In the genomic region with DNA sequence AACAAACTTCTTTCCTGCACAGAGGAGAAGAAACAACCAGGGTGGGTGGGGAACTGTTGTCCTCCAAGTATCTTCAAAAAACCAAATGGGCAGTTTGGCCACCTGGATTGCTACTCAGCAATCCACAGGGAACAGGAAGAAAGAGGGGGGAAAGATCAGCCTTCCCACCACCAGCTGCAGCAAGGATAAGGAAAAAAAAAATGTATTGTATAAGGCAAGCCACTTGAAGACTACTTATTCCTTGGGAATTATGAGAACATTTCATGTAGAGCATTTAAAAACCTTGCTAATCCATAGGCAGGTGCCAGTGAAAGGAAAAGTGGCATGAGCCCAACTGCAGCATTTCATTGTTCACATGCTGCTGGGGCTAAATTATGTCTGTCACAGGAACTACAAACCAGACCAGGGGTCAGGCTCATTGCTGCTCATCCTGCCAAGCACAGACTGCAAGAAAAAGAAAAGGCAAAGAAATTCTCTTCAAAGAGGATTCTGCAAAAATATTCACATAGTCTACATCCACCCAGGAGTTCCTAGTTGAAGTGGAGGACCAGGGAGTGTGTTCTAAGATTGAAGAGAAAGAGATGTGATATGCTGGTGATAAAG, we compare ENCODE assay signal across 8 cellular contexts. TPM values are rescaled to one million over a fixed set of nuclear protein-coding genes. Genes with fewer than 3 reads are reported as not detected.
DNase-seq lines count a peak whose midpoint lies in the region; ATAC-seq and TF ChIP-seq lines count a peak whose summit lies in the region.

No MANE protein-coding gene starts in this region.

- CTCF ChIA-PET in PC-3 (lab: Charles Lee): interaction anchor here (1.2 kb wide), 1 partner anchor 18 kb away, joined by 4 read pairs; no protein-coding TSS in a partner anchor

- H3K9me3 ChIP-seq in heart right ventricle (no peaks in the 10 kb centered on the region), PC-3 (ENCODE audit: low read length) (no peaks in the 10 kb centered on the region), gastroesophageal sphincter (no peaks in the 10 kb centered on the region), tibial artery (no peaks in the 10 kb centered on the region)

- no peak for TF ChIP-seq EP300 in gastroesophageal sphincter (IDR thresholded peaks at IDR 0.05)

- H3K4me3 ChIP-seq in heart right ventricle: peak overlapping the region in 7 of 10 donors; percentile 68 to 89 (median 75)
- peak overlapping the region; percentile 86 for H3K4me3 ChIP-seq in PC-3 (ENCODE audit: low read length)
- peak overlapping the region in 1 of 2 donors; percentile 67 for H3K4me3 ChIP-seq in gastroesophageal sphincter
- peak overlapping the region; percentile 77 to 81 for H3K4me3 ChIP-seq in tibial artery

- H3F3A ChIP-seq in PC-3 (ENCODE audit: low read length, unreplicated experiment): no peaks in the 10 kb centered on the region

- no peak overlapping the region for H2AFZ ChIP-seq in PC-3 (ENCODE audit: low read length)

- peaks cover 88% of the 10 kb centered on the region for H3K79me2 ChIP-seq in PC-3 (ENCODE audit: low read length)

- TF ChIP-seq CTCF in heart right ventricle (IDR thresholded peaks at IDR 0.05) (no peak), PC-3 (conservative IDR thresholded peaks at IDR 0.05; ENCODE audit: low read depth, low read length) (no peak), gastroesophageal sphincter (IDR thresholded peaks at IDR 0.05) (no peak), tibial artery (IDR thresholded peaks at IDR 0.05) (no peak)

- H3K27ac ChIP-seq in heart right ventricle: peak overlapping the region in 9 of 10 donors; percentile 83 to 95 (median 93)
- H3K27ac ChIP-seq in PC-3 (ENCODE audit: low read length): no peak overlapping the region
- H3K27ac ChIP-seq in gastroesophageal sphincter: peak overlapping the region; percentile 11 to 96 (median 92)
- H3K27ac ChIP-seq in tibial artery: peak overlapping the region; percentile 92 to 93

- ATAC-seq in heart right ventricle: no peak
- no peak for ATAC-seq in Right ventricle myocardium superior (ENCODE audit: poor library complexity)
- no peak for ATAC-seq in PC-3
- ATAC-seq in gastroesophageal sphincter: no peak
- no peak for ATAC-seq in GM21515 (IDR thresholded peaks at IDR 0.05; ENCODE audit: unreplicated experiment)
- no peak for ATAC-seq in GM21528 (IDR thresholded peaks at IDR 0.05; ENCODE audit: low FRiP score, unreplicated experiment)

- no TSS peak for BruUV-seq in PC-3 (replicated peaks; lab: Mats Ljungman, UMichigan)

- POLR2A ChIA-PET in PC-3 (lab: Charles Lee; ENCODE audit: unreplicated experiment): interaction anchor here (0.7 kb wide), 1 partner anchor 119 kb away, joined by 6 read pairs; no protein-coding TSS in a partner anchor

- H3K9ac ChIP-seq in PC-3 (ENCODE audit: low read length): no peak overlapping the region

- intact Hi-C loops in heart right ventricle (cut with DNase I) (loop anchor here in 9 of 10 donors (2.0 to 10.0 kb wide), 14 partner anchors 35 to 215 kb away; a partner anchor contains a TSS), Right ventricle myocardium superior (cut with DNase I) (loop anchor here (10.0 kb wide), 2 partner anchors 85 to 145 kb away; a partner anchor contains a TSS), PC-3 (cut with micrococcal nuclease) (loop anchor here (2.0 to 5.0 kb wide), 4 partner anchors 73 to 142 kb away; no protein-coding TSS in a partner anchor), tibial artery (cut with DNase I; ENCODE audit: low total_unique reads) (loop anchor here (5.0 to 10.0 kb wide), 3 partner anchors 82 to 165 kb away; a partner anchor contains a TSS)

- H3K4me1 ChIP-seq in heart right ventricle (peaks cover 2 to 75% (median 50%) of the 10 kb centered on the region in 9 donors), PC-3 (ENCODE audit: insufficient read depth, low read length) (peaks cover 38% of the 10 kb centered on the region), gastroesophageal sphincter (peaks cover 3 to 45% (median 8%) of the 10 kb centered on the region in 3 donors), tibial artery (peaks cover 0 to 47% (median 28%) of the 10 kb centered on the region in 4 donors)

- no peaks in the 10 kb centered on the region for H3K9me2 ChIP-seq in PC-3 (replicated peaks; ENCODE audit: low read length)

- DNase-seq in heart right ventricle: no peak
- no peak for DNase-seq in Right ventricle myocardium superior
- no peak for DNase-seq in PC-3
- DNase-seq in tibial artery: no peak
- no peak for DNase-seq in iPS-NIHi11 (ENCODE audit: low spot score)

- TF ChIP-seq POLR2A in gastroesophageal sphincter (IDR thresholded peaks at IDR 0.05): no peak

- H3K36me3 ChIP-seq in heart right ventricle (peaks cover 0 to 12% (median 0%) of the 10 kb centered on the region in 9 donors), PC-3 (ENCODE audit: low read depth, low read length) (peaks cover 1% of the 10 kb centered on the region; the same call in 1 of the 2 replicates), gastroesophageal sphincter (peaks cover 0 to 6% of the 10 kb centered on the region in 2 donors), tibial artery (peaks cover 0 to 4% (median 0%) of the 10 kb centered on the region in 3 donors)

- H3K4me2 ChIP-seq in PC-3 (ENCODE audit: low read length): peak overlapping the region; percentile 93

- H3K27me3 ChIP-seq in heart right ventricle: peaks cover 0 to 12% (median 0%) of the 10 kb centered on the region in 7 donors
- H3K27me3 ChIP-seq in PC-3 (ENCODE audit: low read length): no peaks in the 10 kb centered on the region
- H3K27me3 ChIP-seq in gastroesophageal sphincter: no peaks in the 10 kb centered on the region
- H3K27me3 ChIP-seq in tibial artery: no peaks in the 10 kb centered on the region

- H4K20me1 ChIP-seq in PC-3 (ENCODE audit: low read length): no peaks in the 10 kb centered on the region

RNA-seq across cellular contexts. Expression of a gene that starts 2.2 kb away (rescaled TPM):
- 10 to 100 TPM; 20.2 to 29.4 (median 22.0) TPM for total RNA-seq in heart right ventricle
- 1 to 10 TPM; 2.5 to 5.3 TPM for polyA plus RNA-seq in heart right ventricle
- total RNA-seq in Right ventricle myocardium superior: 24.2 TPM
- 6.6 and 8.2 TPM in 2 replicates for total RNA-seq in PC-3 (2014; rRNA removed)
- 10 to 100 TPM; 18.7 to 36.6 (median 27.5) TPM for total RNA-seq in gastroesophageal sphincter
